In the genomic region with DNA sequence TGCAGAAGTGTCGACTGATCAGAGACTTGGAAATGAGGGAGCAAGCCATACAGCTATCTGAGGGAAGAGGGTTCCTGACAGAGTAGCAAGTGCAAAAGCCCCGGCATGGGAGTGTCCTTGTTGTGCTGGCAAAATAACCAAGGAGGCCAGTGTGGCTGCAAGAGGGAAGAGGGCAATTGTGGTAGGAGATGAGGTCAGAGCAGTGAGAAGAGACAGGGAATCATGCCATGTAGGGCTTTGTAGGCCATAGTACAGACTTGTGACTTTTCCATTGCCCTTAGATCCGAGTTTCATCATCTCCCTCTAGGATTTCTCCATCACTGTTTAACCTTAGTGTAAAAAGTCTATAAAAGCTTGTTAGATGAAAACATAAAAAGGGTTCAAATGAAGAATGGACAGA, we compare ENCODE assay signal across 31 cellular contexts.
DNase-seq lines count a peak whose midpoint lies in the region; ATAC-seq, FAIRE-seq and TF ChIP-seq lines count a peak whose summit lies in the region.
"Had no signal": no experiment of that assay in that cellular context is flagged by ENCODE, and none has a peak within 500 bp of the region (broad histone marks: within the 10 kb centered on the region; RNA-seq: fewer than 3 reads in every experiment).

No MANE protein-coding gene starts in this region.

- no peaks in the 10 kb centered on the region for H4K20me1 ChIP-seq in Karpas-422 (ENCODE audit: insufficient read depth, low read depth, low read length)
- no peaks in the 10 kb centered on the region for H4K20me1 ChIP-seq in MM.1S (ENCODE audit: insufficient read depth, low read length)

- H3K9ac ChIP-seq in Karpas-422 (ENCODE audit: low read length) (no peak overlapping the region), kidney (ENCODE audit: low read length in 2 of 2) (no peak overlapping the region), MM.1S (ENCODE audit: low read length) (no peak overlapping the region)
- H3K9ac ChIP-seq: neural progenitor cell, parathyroid adenoma had no signal

- FAIRE-seq in kidney (lab: Jason Lieb, UNC), result peak; percentile 92
- FAIRE-seq: GM12892, HTR-8/SVneo, keratinocyte had no signal

- no peaks in the 10 kb centered on the region for H3K9me3 Mint-ChIP-seq in stimulated activated effector memory CD8-positive, alpha-beta T cell treated with anti-CD3 and anti-CD28 coated beads, Interleukin-12 subunit alpha, Interleukin-12 subunit beta, amount 100 ng/mL, for 72 hours
- no peaks in the 10 kb centered on the region for H3K9me3 Mint-ChIP-seq in activated T-cell treated with anti-CD3 and anti-CD28 coated beads, Interleukin-2, amount 50 U/mL, for 24 hours
- H3K9me3 Mint-ChIP-seq: activated CD4-positive, alpha-beta T cell treated with anti-CD3 and anti-CD28 coated beads, Interleukin-2, amount 10 ng/mL, durations not matched to agents 7 days and 5 days; CD4-positive, CD25-positive, alpha-beta regulatory T cell; effector memory CD8-positive, alpha-beta T cell had no signal

- H3K27ac ChIP-seq in Karpas-422 (ENCODE audit: low read length) (no peak overlapping the region), kidney (ENCODE audit: low read depth in 2 of 2, low read length in 2 of 2) (no peak overlapping the region), MM.1S (ENCODE audit: low read length) (no peak overlapping the region)
- H3K27ac ChIP-seq: coronary artery, neural progenitor cell, parathyroid adenoma, thoracic aorta, vagina, WERI-Rb-1 had no signal

- intact Hi-C loops in kidney (cut with DNase I), result no loop called here

- H3K9me2 ChIP-seq in Karpas-422 (replicated peaks; ENCODE audit: insufficient read depth, low read length) (no peaks in the 10 kb centered on the region), MM.1S (replicated peaks; ENCODE audit: insufficient read depth, low read length) (no peaks in the 10 kb centered on the region)

- peaks cover 7% of the 10 kb centered on the region for H3K4me1 Mint-ChIP-seq in stimulated activated effector memory CD8-positive, alpha-beta T cell treated with anti-CD3 and anti-CD28 coated beads, Interleukin-12 subunit alpha, Interleukin-12 subunit beta, amount 100 ng/mL, for 72 hours
- H3K4me1 Mint-ChIP-seq in activated T-cell treated with anti-CD3 and anti-CD28 coated beads, Interleukin-2, amount 50 U/mL, for 24 hours (ENCODE audit: low read depth), result peaks cover 19% of the 10 kb centered on the region

- H3K9me3 ChIP-seq in Karpas-422 (ENCODE audit: low read length), result no peaks in the 10 kb centered on the region
- H3K9me3 ChIP-seq in kidney (ENCODE audit: control insufficient read depth in 1 of 2, low read length in 2 of 2), result no peaks in the 10 kb centered on the region
- H3K9me3 ChIP-seq in MM.1S (replicated peaks; ENCODE audit: insufficient read depth, low read length), result no peaks in the 10 kb centered on the region
- H3K9me3 ChIP-seq: thoracic aorta, vagina had no signal

- H3K36me3 ChIP-seq in Karpas-422 (ENCODE audit: insufficient read depth, low read length), result peaks cover 6% of the 10 kb centered on the region; the same call in 1 of the 2 replicates
- no peaks in the 10 kb centered on the region for H3K36me3 ChIP-seq in kidney (ENCODE audit: control insufficient read depth in 1 of 2, insufficient read depth in 2 of 2, low read length in 2 of 2)
- H3K36me3 ChIP-seq in MM.1S (replicated peaks; ENCODE audit: insufficient read depth, low read length), result no peaks in the 10 kb centered on the region
- H3K36me3 ChIP-seq: neural progenitor cell, thoracic aorta, vagina, WERI-Rb-1 had no signal

- H3K4me3 ChIP-seq in Karpas-422 (ENCODE audit: low read length) (no peak overlapping the region), kidney (ENCODE audit: low read length in 2 of 2) (no peak overlapping the region), MM.1S (ENCODE audit: low read length) (no peak overlapping the region)
- H3K4me3 ChIP-seq: coronary artery, neural progenitor cell, thoracic aorta, vagina had no signal

- H3K27me3 ChIP-seq in Karpas-422 (ENCODE audit: low read length) (no peaks in the 10 kb centered on the region), MM.1S (replicated peaks; ENCODE audit: insufficient read depth, low read length) (no peaks in the 10 kb centered on the region)
- H3K27me3 ChIP-seq: neural progenitor cell, vagina had no signal

- peaks cover 85% of the 10 kb centered on the region for H3K36me3 Mint-ChIP-seq in stimulated activated effector memory CD8-positive, alpha-beta T cell treated with anti-CD3 and anti-CD28 coated beads, Interleukin-12 subunit alpha, Interleukin-12 subunit beta, amount 100 ng/mL, for 72 hours
- H3K36me3 Mint-ChIP-seq in activated T-cell treated with anti-CD3 and anti-CD28 coated beads, Interleukin-2, amount 50 U/mL, for 24 hours (ENCODE audit: low read depth), result peaks cover 59% of the 10 kb centered on the region

- TF ChIP-seq CTCF in kidney (IDR thresholded peaks at IDR 0.05; ENCODE audit: borderline replicate concordance, extremely low read depth, insufficient read depth) (no peak), MM.1S (IDR thresholded peaks at IDR 0.05; ENCODE audit: low read length) (no peak)

- H2AFZ ChIP-seq in Karpas-422 (ENCODE audit: low read length) (no peak overlapping the region), MM.1S (ENCODE audit: low read length) (no peak overlapping the region)
- H2AFZ ChIP-seq: neural progenitor cell, parathyroid adenoma had no signal

- no peaks in the 10 kb centered on the region for H3K79me2 ChIP-seq in Karpas-422 (ENCODE audit: low read length)
- no peaks in the 10 kb centered on the region for H3K79me2 ChIP-seq in MM.1S (ENCODE audit: low read length)
- H3K79me2 ChIP-seq: parathyroid adenoma had no signal

- H3K4me3 Mint-ChIP-seq in stimulated activated effector memory CD8-positive, alpha-beta T cell treated with anti-CD3 and anti-CD28 coated beads, Interleukin-12 subunit alpha, Interleukin-12 subunit beta, amount 100 ng/mL, for 72 hours, result no peak overlapping the region
- H3K4me3 Mint-ChIP-seq in activated T-cell treated with anti-CD3 and anti-CD28 coated beads, Interleukin-2, amount 50 U/mL, for 24 hours, result no peak overlapping the region
- H3K4me3 Mint-ChIP-seq: activated CD4-positive, alpha-beta T cell treated with anti-CD3 and anti-CD28 coated beads, Interleukin-2, amount 10 ng/mL, durations not matched to agents 7 days and 5 days; CD4-positive, CD25-positive, alpha-beta regulatory T cell; effector memory CD8-positive, alpha-beta T cell; neural progenitor cell had no signal

- H3K27me3 Mint-ChIP-seq in activated T-cell treated with anti-CD3 and anti-CD28 coated beads, Interleukin-2, amount 50 U/mL, for 24 hours, result peaks cover 9% of the 10 kb centered on the region
- H3K27me3 Mint-ChIP-seq: activated CD4-positive, alpha-beta T cell treated with anti-CD3 and anti-CD28 coated beads, Interleukin-2, amount 10 ng/mL, durations not matched to agents 7 days and 5 days; CD4-positive, CD25-positive, alpha-beta regulatory T cell; effector memory CD8-positive, alpha-beta T cell had no signal

- no peaks in the 10 kb centered on the region for H3F3A ChIP-seq in MM.1S (ENCODE audit: insufficient read depth, low read length)

- ATAC-seq in esophagus mucosa, result peak; percentile 31
- no peak for ATAC-seq in stimulated activated effector memory CD8-positive, alpha-beta T cell treated with anti-CD3 and anti-CD28 coated beads, Interleukin-12 subunit alpha, Interleukin-12 subunit beta, amount 100 ng/mL, for 72 hours
- ATAC-seq: effector memory CD8-positive, alpha-beta T cell; PC-3; right cardiac atrium had no signal

- peak; percentile 11 for DNase-seq in Karpas-422
- DNase-seq in kidney, result no peak
- DNase-seq in stimulated activated effector memory CD8-positive, alpha-beta T cell treated with anti-CD3 and anti-CD28 coated beads, Interleukin-12 subunit alpha, Interleukin-12 subunit beta, amount 100 ng/mL, for 72 hours (ENCODE audit: low spot score in 2 of 2), result no peak
- DNase-seq in activated T-cell treated with anti-CD3 and anti-CD28 coated beads, Interleukin-2, amount 50 U/mL, for 24 hours, result no peak
- no peak for DNase-seq in epidermal melanocyte (ENCODE audit: insufficient read length, low spot score)
- DNase-seq in kidney glomerular epithelial cell (lab: John Stamatoyannopoulos, UW), result no peak
- no peak for DNase-seq in MM.1S
- DNase-seq: activated CD4-positive, alpha-beta T cell treated with anti-CD3 and anti-CD28 coated beads, Interleukin-2, amount 10 ng/mL, durations not matched to agents 7 days and 5 days; activated naive CD4-positive, alpha-beta T cell treated with Interleukin-2 at 50 U/mL for 16 hours; activated T-cell treated with anti-CD3 and anti-CD28 coated beads, Interleukin-2, amount 50 U/mL, for 48 hours; amygdala; CD4-positive, CD25-positive, alpha-beta regulatory T cell; effector memory CD8-positive, alpha-beta T cell; mammary epithelial cell; NCI-H1694; NCI-H2171; NCI-H524; PC-3; right cardiac atrium; Right ventricle myocardium superior; stimulated activated naive CD4-positive, alpha-beta T cell; WERI-Rb-1 had no signal

- H3K4me1 ChIP-seq in Karpas-422 (ENCODE audit: low read length), result no peaks in the 10 kb centered on the region
- no peaks in the 10 kb centered on the region for H3K4me1 ChIP-seq in kidney (ENCODE audit: control insufficient read depth in 1 of 2, insufficient read depth in 1 of 2, low read depth in 1 of 2, low read length in 2 of 2)
- no peaks in the 10 kb centered on the region for H3K4me1 ChIP-seq in MM.1S (ENCODE audit: low read length)
- H3K4me1 ChIP-seq: parathyroid adenoma, vagina had no signal

- H3K4me2 ChIP-seq in Karpas-422 (ENCODE audit: low read depth, low read length, poor library complexity, severe bottlenecking), result no peak overlapping the region
- no peak overlapping the region for H3K4me2 ChIP-seq in MM.1S (ENCODE audit: low read depth, low read length)
- H3K4me2 ChIP-seq: neural progenitor cell had no signal

- H3K27ac Mint-ChIP-seq in stimulated activated effector memory CD8-positive, alpha-beta T cell treated with anti-CD3 and anti-CD28 coated beads, Interleukin-12 subunit alpha, Interleukin-12 subunit beta, amount 100 ng/mL, for 72 hours, result peak overlapping the region; percentile 48
- H3K27ac Mint-ChIP-seq in activated T-cell treated with anti-CD3 and anti-CD28 coated beads, Interleukin-2, amount 50 U/mL, for 24 hours, result no peak overlapping the region
- H3K27ac Mint-ChIP-seq: activated CD4-positive, alpha-beta T cell treated with anti-CD3 and anti-CD28 coated beads, Interleukin-2, amount 10 ng/mL, durations not matched to agents 7 days and 5 days had no signal
